11 cellular contexts compared by ENCODE assay signal in genomic region chr15:90451215-90451850, GRCh38.
DNase-seq lines count a peak whose midpoint lies in the region; ATAC-seq and TF ChIP-seq lines count a peak whose summit lies in the region.
"Had no signal": no experiment of that assay in that cellular context is flagged by ENCODE, and none has a peak within 500 bp of the region (broad histone marks: within the 10 kb centered on the region; RNA-seq: fewer than 3 reads in every experiment).

No MANE protein-coding gene starts in this region.

- no peaks in the 10 kb centered on the region for H3K27me3 ChIP-seq in NT2/D1 (ENCODE audit: insufficient read depth, insufficient read length)
- H3K27me3 ChIP-seq in prostate gland (replicated peaks; ENCODE audit: insufficient read depth): no peaks in the 10 kb centered on the region
- H3K27me3 ChIP-seq in aorta (ENCODE audit: control insufficient read depth in 1 of 2, insufficient read depth in 2 of 2, low read length in 1 of 2): no peaks in the 10 kb centered on the region
- H3K27me3 ChIP-seq: BLaER1 had no signal

- H3K27ac Mint-ChIP-seq in activated CD8-positive, alpha-beta T cell treated with anti-CD3 and anti-CD28 coated beads for 36 hours: peak overlapping the region; percentile 10
- no peak overlapping the region for H3K27ac Mint-ChIP-seq in activated CD8-positive, alpha-beta T cell treated with anti-CD3 and anti-CD28 coated beads, Interleukin-2, amount 10 ng/mL, durations not matched to agents 7 days and 5 days
- H3K27ac Mint-ChIP-seq: nephron had no signal

- H3K4me3 Mint-ChIP-seq in activated CD8-positive, alpha-beta T cell treated with anti-CD3 and anti-CD28 coated beads for 36 hours: no peak overlapping the region
- no peak overlapping the region for H3K4me3 Mint-ChIP-seq in activated CD8-positive, alpha-beta T cell treated with anti-CD3 and anti-CD28 coated beads, Interleukin-2, amount 10 ng/mL, durations not matched to agents 7 days and 5 days
- H3K4me3 Mint-ChIP-seq: nephron had no signal

- H3K9ac ChIP-seq in NT2/D1 (ENCODE audit: insufficient read length, low read depth): no peak overlapping the region
- H3K9ac ChIP-seq: BLaER1 had no signal

- H3K4me1 ChIP-seq in NT2/D1 (ENCODE audit: insufficient read depth, insufficient read length) (peaks cover 3% of the 10 kb centered on the region), prostate gland (replicated peaks) (no peaks in the 10 kb centered on the region), aorta (ENCODE audit: control insufficient read depth in 1 of 2, insufficient read depth in 2 of 2, low read length in 2 of 2) (peaks cover 0 to 2% of the 10 kb centered on the region in 2 donors)
- H3K4me1 ChIP-seq: BLaER1 had no signal

- H3K36me3 ChIP-seq in NT2/D1 (ENCODE audit: insufficient read depth, insufficient read length, low read length): peaks cover 94% of the 10 kb centered on the region
- H3K36me3 ChIP-seq in prostate gland: peaks cover 0 to 12% of the 10 kb centered on the region in 2 donors
- H3K36me3 ChIP-seq in aorta (ENCODE audit: control insufficient read depth in 1 of 2, insufficient read depth in 2 of 2, low read length in 1 of 2): peaks cover 12% of the 10 kb centered on the region in 2 donors

- no peaks in the 10 kb centered on the region for H3K9me3 Mint-ChIP-seq in activated CD8-positive, alpha-beta T cell treated with anti-CD3 and anti-CD28 coated beads for 36 hours
- no peaks in the 10 kb centered on the region for H3K9me3 Mint-ChIP-seq in activated CD8-positive, alpha-beta T cell treated with anti-CD3 and anti-CD28 coated beads, Interleukin-2, amount 10 ng/mL, durations not matched to agents 7 days and 5 days (ENCODE audit: insufficient read depth)
- H3K9me3 Mint-ChIP-seq: nephron had no signal

- no peaks in the 10 kb centered on the region for H3K4me1 Mint-ChIP-seq in activated CD8-positive, alpha-beta T cell treated with anti-CD3 and anti-CD28 coated beads for 36 hours (ENCODE audit: low read depth)
- peaks cover 11% of the 10 kb centered on the region for H3K4me1 Mint-ChIP-seq in activated CD8-positive, alpha-beta T cell treated with anti-CD3 and anti-CD28 coated beads, Interleukin-2, amount 10 ng/mL, durations not matched to agents 7 days and 5 days (ENCODE audit: low read depth)

- POLR2A ChIA-PET in activated CD8-positive, alpha-beta T cell treated with anti-CD3 and anti-CD28 coated beads for 36 hours (lab: Charles Lee): interaction anchor here (1.3 to 1.4 kb wide), 2 partner anchors 40 to 99 kb away, joined by 4 read pairs; partner anchors contain the start of gene ZNF774
- POLR2A ChIA-PET in activated CD8-positive, alpha-beta T cell treated with anti-CD3 and anti-CD28 coated beads, Interleukin-2, amount 10 ng/mL, durations not matched to agents 7 days and 5 days (lab: Charles Lee): interaction anchor here (0.5 to 0.6 kb wide), 2 partner anchors 202 to 1301 kb away, joined by 3 to 9 read pairs; partner anchors contain the start of gene TTLL13

- CTCF ChIA-PET in activated CD8-positive, alpha-beta T cell treated with anti-CD3 and anti-CD28 coated beads for 36 hours (lab: Charles Lee): interaction anchor here (0.9 to 8.3 kb wide), 6 partner anchors 30 to 158 kb away, joined by 3 to 40 read pairs (median 4); no protein-coding TSS in a partner anchor
- CTCF ChIA-PET in activated CD8-positive, alpha-beta T cell treated with anti-CD3 and anti-CD28 coated beads, Interleukin-2, amount 10 ng/mL, durations not matched to agents 7 days and 5 days (lab: Charles Lee): interaction anchor here (1.0 to 1.9 kb wide), 5 partner anchors 9 to 131 kb away, joined by 3 to 12 read pairs (median 3); no protein-coding TSS in a partner anchor

- TF ChIP-seq CTCF in activated CD8-positive, alpha-beta T cell treated with anti-CD3 and anti-CD28 coated beads for 36 hours (IDR thresholded peaks at IDR 0.05): no peak
- no peak for TF ChIP-seq CTCF in fibroblast of mammary gland (conservative IDR thresholded peaks at IDR 0.05; ENCODE audit: control insufficient read depth, insufficient read depth, low read depth, low read length)
- no peak for TF ChIP-seq CTCF in prostate gland (IDR thresholded peaks at IDR 0.05)

- WGBS in prostate gland: 47% methylated on average over 4 of the region's 4 CpGs
- 79 to 80% methylated on average over 4 of the region's 4 CpGs for WGBS in aorta, 2 donors

- DNase-seq in activated CD8-positive, alpha-beta T cell treated with anti-CD3 and anti-CD28 coated beads for 36 hours: no peak
- no peak for DNase-seq in activated CD8-positive, alpha-beta T cell treated with anti-CD3 and anti-CD28 coated beads, Interleukin-2, amount 10 ng/mL, durations not matched to agents 7 days and 5 days
- DNase-seq in NT2/D1 (ENCODE audit: low read depth, low spot score) (peak; percentile 38), fibroblast of mammary gland (ENCODE audit: low read depth) (peak; percentile 86), substantia nigra (lab: John Stamatoyannopoulos, UW) (no peak), prostate gland (ENCODE audit: low spot score) (no peak), putamen (ENCODE audit: low spot score) (no peak), aorta (no peak)
- DNase-seq: amniotic stem cell had no signal

- H3K4me3 ChIP-seq in NT2/D1 (ENCODE audit: insufficient read length, low read depth) (no peak overlapping the region), fibroblast of mammary gland (ENCODE audit: control insufficient read depth, low read depth, low read length) (no peak overlapping the region), prostate gland (no peak overlapping the region), aorta (ENCODE audit: low read length in 2 of 2) (no peak overlapping the region)
- H3K4me3 ChIP-seq: BLaER1 had no signal

- intact Hi-C loops in activated CD8-positive, alpha-beta T cell treated with anti-CD3 and anti-CD28 coated beads for 36 hours (cut with micrococcal nuclease): no loop called here
- intact Hi-C loops in prostate gland (cut with DNase I): no loop called here
- intact Hi-C loops in aorta (cut with DNase I): no loop called here

- peaks cover 66% of the 10 kb centered on the region for H3K36me3 Mint-ChIP-seq in activated CD8-positive, alpha-beta T cell treated with anti-CD3 and anti-CD28 coated beads for 36 hours (ENCODE audit: low read depth)
- H3K36me3 Mint-ChIP-seq in activated CD8-positive, alpha-beta T cell treated with anti-CD3 and anti-CD28 coated beads, Interleukin-2, amount 10 ng/mL, durations not matched to agents 7 days and 5 days (ENCODE audit: low read depth): peaks cover 84% of the 10 kb centered on the region

- no peak for ATAC-seq in activated CD8-positive, alpha-beta T cell treated with anti-CD3 and anti-CD28 coated beads for 36 hours
- no peak for ATAC-seq in activated CD8-positive, alpha-beta T cell treated with anti-CD3 and anti-CD28 coated beads, Interleukin-2, amount 10 ng/mL, durations not matched to agents 7 days and 5 days
- ATAC-seq in aorta (ENCODE audit: low FRiP score): no peak

- no peaks in the 10 kb centered on the region for H3K27me3 Mint-ChIP-seq in activated CD8-positive, alpha-beta T cell treated with anti-CD3 and anti-CD28 coated beads for 36 hours
- no peaks in the 10 kb centered on the region for H3K27me3 Mint-ChIP-seq in activated CD8-positive, alpha-beta T cell treated with anti-CD3 and anti-CD28 coated beads, Interleukin-2, amount 10 ng/mL, durations not matched to agents 7 days and 5 days (ENCODE audit: low read depth)

- H3K27ac ChIP-seq in substantia nigra (ENCODE audit: low read depth, low read length, poor library complexity, severe bottlenecking) (peak overlapping the region; percentile 87), prostate gland (no peak overlapping the region), aorta (ENCODE audit: low read depth in 1 of 2, low read length in 2 of 2) (no peak overlapping the region)
- H3K27ac ChIP-seq: BLaER1 had no signal

- TF ChIP-seq POLR2A in prostate gland (IDR thresholded peaks at IDR 0.05): no peak

- H3K9me3 ChIP-seq in NT2/D1 (ENCODE audit: insufficient read depth, low read length) (no peaks in the 10 kb centered on the region), prostate gland (no peaks in the 10 kb centered on the region), aorta (ENCODE audit: control insufficient read depth, low read length) (no peaks in the 10 kb centered on the region)
- H3K9me3 ChIP-seq: BLaER1 had no signal

Comparison
In these comparisons a context has a peak if more than half of its experiments do, and no peak if none do; other contexts are left out.
1. DNase-seq: peak in NT2/D1 (single experiment) and fibroblast of mammary gland (single experiment); none in activated CD8-positive, alpha-beta T cell treated with anti-CD3 and anti-CD28 coated beads for 36 hours (single experiment), activated CD8-positive, alpha-beta T cell treated with anti-CD3 and anti-CD28 coated beads, Interleukin-2, amount 10 ng/mL, durations not matched to agents 7 days and 5 days (single experiment), substantia nigra (0 of 49), prostate gland (single experiment), putamen (single experiment) and aorta (0 of 2).